8 cellular contexts compared by ENCODE assay signal in the genomic region with DNA sequence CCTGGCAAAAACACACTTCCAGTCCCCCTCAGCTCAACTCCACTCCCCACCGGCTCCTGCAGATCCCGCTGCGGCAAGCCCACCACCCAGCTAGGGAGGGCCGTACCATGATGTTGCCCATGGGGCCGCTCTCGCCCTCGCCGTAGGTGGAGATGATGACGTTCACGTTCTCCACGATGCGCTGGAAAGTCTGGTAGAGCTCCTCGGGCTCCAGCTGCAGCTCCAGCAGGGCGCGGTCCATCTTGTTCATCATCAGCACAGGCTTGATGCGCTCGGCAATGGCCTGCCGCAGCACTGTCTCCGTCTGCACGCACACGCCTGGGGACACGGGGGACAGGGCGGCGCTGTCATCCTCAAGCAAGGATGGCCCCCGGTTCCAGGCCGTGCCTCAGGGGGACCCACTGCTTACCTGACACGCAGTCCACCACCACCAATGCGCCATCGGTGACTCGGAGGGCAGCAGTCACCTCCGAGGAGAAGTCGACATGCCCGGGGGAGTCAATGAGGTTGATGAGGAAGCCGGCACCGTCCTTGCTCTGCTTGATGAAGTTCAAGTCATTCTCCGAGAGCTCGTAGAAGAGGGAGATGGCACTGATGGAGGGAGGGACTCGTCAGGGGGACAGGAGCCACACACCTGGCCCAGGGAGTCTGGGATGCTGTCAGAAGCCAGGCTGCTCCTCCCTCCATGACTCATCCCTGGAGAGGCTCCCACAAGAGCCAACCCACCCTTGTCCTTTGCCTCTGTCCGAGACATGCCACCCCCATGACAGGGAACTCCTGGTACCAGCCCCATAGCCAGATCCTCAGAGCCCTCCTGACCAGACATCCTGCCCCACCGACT. TPM values are rescaled to one million over a fixed set of nuclear protein-coding genes. Genes with fewer than 3 reads are reported as not detected.
DNase-seq lines count a peak whose midpoint lies in the region; TF ChIP-seq lines count a peak whose summit lies in the region.

No MANE protein-coding gene starts in this region.

- no peaks in the 10 kb centered on the region for H3K36me3 ChIP-seq in parathyroid adenoma (ENCODE audit: control insufficient read depth, insufficient read depth, low read length)
- peaks cover 47% of the 10 kb centered on the region for H3K36me3 ChIP-seq in colonic mucosa

- peak overlapping the region; percentile 66 for H3K27ac Mint-ChIP-seq in endothelial cell (ENCODE audit: unreplicated experiment)

- no peak for TF ChIP-seq CTCF in endothelial cell (IDR thresholded peaks at IDR 0.05; ENCODE audit: unreplicated experiment)
- TF ChIP-seq CTCF in parathyroid adenoma (IDR thresholded peaks at IDR 0.05) = no peak
- no peak for TF ChIP-seq CTCF in colonic mucosa (IDR thresholded peaks at IDR 0.05)

- H3K27me3 ChIP-seq in parathyroid adenoma (ENCODE audit: control insufficient read depth, insufficient read depth, low read length) (no peaks in the 10 kb centered on the region), colonic mucosa (no peaks in the 10 kb centered on the region)

- DNase-seq in RPMI7951 (ENCODE audit: low read depth) (peak; percentile 59), endothelial cell (ENCODE audit: low spot score) (no peak), NCI-H82 treated with DMSO at 0.1 percent for 48 hours (lab: John Stamatoyannopoulos, UW; ENCODE audit: unreplicated experiment) (no peak), NCI-H748 (lab: John Stamatoyannopoulos, UW; ENCODE audit: unreplicated experiment) (no peak), germinal center (ENCODE audit: low spot score) (no peak), colonic mucosa (no peak)

- H3K27ac ChIP-seq in parathyroid adenoma (peak overlapping the region; percentile 100), colonic mucosa (no peak overlapping the region)

- no peak overlapping the region for H3K4me2 ChIP-seq in parathyroid adenoma (ENCODE audit: low read length)

- H3K4me1 Mint-ChIP-seq in endothelial cell (ENCODE audit: unreplicated experiment) = peaks cover 27% of the 10 kb centered on the region

- peaks cover 47% of the 10 kb centered on the region for H3K79me2 ChIP-seq in parathyroid adenoma

- H3K9me3 ChIP-seq in parathyroid adenoma (ENCODE audit: control insufficient read depth, low read length) = no peaks in the 10 kb centered on the region
- no peaks in the 10 kb centered on the region for H3K9me3 ChIP-seq in colonic mucosa

- intact Hi-C loops in colonic mucosa (cut with DNase I) = loop anchor here (10.0 kb wide), 1 partner anchor 152 kb away; no protein-coding TSS in a partner anchor

- H3K4me3 ChIP-seq in GM08714 (ENCODE audit: low read length) (peak overlapping the region; percentile 91; the same call in 1 of the 2 replicates), parathyroid adenoma (ENCODE audit: low read depth, low read length) (no peak overlapping the region), colonic mucosa (no peak overlapping the region)

- no peaks in the 10 kb centered on the region for H3K9me3 Mint-ChIP-seq in endothelial cell (ENCODE audit: unreplicated experiment)

- peaks cover 34% of the 10 kb centered on the region for H3K36me3 Mint-ChIP-seq in endothelial cell (ENCODE audit: low read depth, unreplicated experiment)

- H3K9ac ChIP-seq in parathyroid adenoma (no peak overlapping the region), colonic mucosa (ENCODE audit: low read depth in 2 of 2, low read length in 2 of 2) (no peak overlapping the region)

- H3K27me3 Mint-ChIP-seq in endothelial cell (ENCODE audit: unreplicated experiment) = peaks cover 26% of the 10 kb centered on the region

- H3K4me3 Mint-ChIP-seq in endothelial cell (ENCODE audit: unreplicated experiment) = peak overlapping the region; percentile 99

- H3K4me1 ChIP-seq in parathyroid adenoma (peaks cover 18% of the 10 kb centered on the region), colonic mucosa (peaks cover 17% of the 10 kb centered on the region)

- H2AFZ ChIP-seq in parathyroid adenoma = no peak overlapping the region

RNA-seq across cellular contexts. Expression of gene EEF2, which starts 2.3 kb away (rescaled TPM):
- total RNA-seq in RPMI7951 (2014; rRNA removed; shearing (Covaris generic)) = 579 and 603 TPM in 2 replicates
- total RNA-seq in endothelial cell (ENCODE audit: unreplicated experiment) (2,896 TPM), colonic mucosa (1,000 to 10,000 TPM; 2,109 to 2,241 TPM)

RNA-seq across cellular contexts. Expression of gene DAPK3, which starts 12.0 kb away (rescaled TPM):
- total RNA-seq in RPMI7951 (2014; rRNA removed; shearing (Covaris generic)) = 54.1 and 74.7 TPM in 2 replicates
- total RNA-seq in endothelial cell (ENCODE audit: unreplicated experiment) (316 TPM), colonic mucosa (10 to 100 TPM; 53.7 to 74.3 TPM)

RNA-seq across cellular contexts. Expression of gene PIAS4, which starts 24.6 kb away (rescaled TPM):
- total RNA-seq in RPMI7951 (2014; rRNA removed; shearing (Covaris generic)) = 12.5 and 15.9 TPM in 2 replicates
- total RNA-seq in endothelial cell (ENCODE audit: unreplicated experiment) (41.2 TPM), colonic mucosa (10 to 100 TPM; 29.9 to 31.5 TPM)

RNA-seq across cellular contexts. Expression of gene NMRK2, which starts 50.1 kb away (rescaled TPM):
- not detected in 2 replicates for total RNA-seq in RPMI7951 (2014; rRNA removed; shearing (Covaris generic))
- total RNA-seq in endothelial cell (ENCODE audit: unreplicated experiment) (1.4 TPM), colonic mucosa (under 1 TPM in 1 of 2 donors, not detected in 1; 0.27 TPM)
